ENCODE assay signal across 25 cellular contexts in genomic region chr1:168887381-168887780, GRCh38.
"Had no signal": no experiment of that assay in that cellular context is flagged by ENCODE, and none has a peak within 500 bp of the region (broad histone marks: within the 10 kb centered on the region; RNA-seq: fewer than 3 reads in every experiment).

No MANE protein-coding gene starts in this region.

- H3K4me2 ChIP-seq: hepatocyte had no signal

- H3K27me3 Mint-ChIP-seq: progenitor cell of endocrine pancreas, type B pancreatic cell had no signal

- H3K27me3 ChIP-seq: hepatocyte, ovary, right atrium auricular region, right lobe of liver, stomach, tibial nerve, uterus had no signal

- H3K36me3 Mint-ChIP-seq: memory B cell; naive thymus-derived CD8-positive, alpha-beta T cell; stimulated activated naive B cell treated with anti-CD40 and anti-IgM and Interleukin-4, amounts not matched to agents 10 μg/mL and 1 μg/mL and 100 μg/mL, for 72 hours; type B pancreatic cell had no signal

- H3K27ac ChIP-seq: hepatocyte, left ventricle myocardium inferior, ovary, right atrium auricular region, right lobe of liver, skin epidermis, stomach, thoracic aorta, tibial nerve, uterus had no signal

- DNase-seq: islet precursor cell; left ventricle myocardium inferior; midbrain; mucosa of descending colon; naive thymus-derived CD8-positive, alpha-beta T cell; ovary; right lobe of liver; stimulated activated CD4-positive, alpha-beta T cell treated with anti-CD3 and anti-CD28 coated beads, Interleukin-12 subunit alpha, Interleukin-12 subunit beta, amount 100 ng/mL, for 4 hours; stimulated activated CD4-positive, alpha-beta T cell treated with anti-CD3 and anti-CD28 coated beads, Interleukin-15, amount 100 ng/mL, for 24 hours; stimulated activated CD4-positive, alpha-beta T cell treated with anti-CD3 and anti-CD28 coated beads, Interleukin-2, amount 100 ng/mL, for 24 hours; stimulated activated CD4-positive, alpha-beta T cell treated with anti-CD3 and anti-CD28 coated beads, Interleukin-4, amount 100 ng/mL, for 1 hour; stimulated activated naive B cell treated with anti-CD40 and anti-IgM and Interleukin-4, amounts not matched to agents 10 μg/mL and 1 μg/mL and 100 μg/mL, for 72 hours; stimulated activated naive CD8-positive, alpha-beta T cell treated with anti-CD3 and anti-CD28 coated beads, Interleukin-15, Interleukin-2, amounts not matched to agents 100 U/mL and 50 U/mL, for 24 hours; stomach; uterus had no signal

- H2AFZ ChIP-seq: hepatocyte had no signal

- H3K4me3 Mint-ChIP-seq: memory B cell; naive thymus-derived CD8-positive, alpha-beta T cell; nephron; neural crest cell; stimulated activated naive B cell treated with anti-CD40 and anti-IgM and Interleukin-4, amounts not matched to agents 10 μg/mL and 1 μg/mL and 100 μg/mL, for 72 hours; type B pancreatic cell had no signal

- H3K27ac Mint-ChIP-seq: memory B cell; naive thymus-derived CD8-positive, alpha-beta T cell; nephron; progenitor cell of endocrine pancreas; stimulated activated naive B cell treated with anti-CD40 and anti-IgM and Interleukin-4, amounts not matched to agents 10 μg/mL and 1 μg/mL and 100 μg/mL, for 72 hours; type B pancreatic cell had no signal

- H3K36me3 ChIP-seq: left ventricle myocardium inferior, ovary, right atrium auricular region, right lobe of liver, stomach, thoracic aorta, tibial nerve, uterus had no signal

- H3K9me3 ChIP-seq: mucosa of descending colon, ovary, right lobe of liver, stomach, thoracic aorta, uterus had no signal

- H3K4me1 ChIP-seq: left ventricle myocardium inferior, right atrium auricular region, right lobe of liver, stomach, tibial nerve, uterus had no signal

- H3K4me1 Mint-ChIP-seq: memory B cell; naive thymus-derived CD8-positive, alpha-beta T cell; neural crest cell; stimulated activated naive B cell treated with anti-CD40 and anti-IgM and Interleukin-4, amounts not matched to agents 10 μg/mL and 1 μg/mL and 100 μg/mL, for 72 hours had no signal

- ATAC-seq: mucosa of descending colon; naive thymus-derived CD8-positive, alpha-beta T cell; right lobe of liver; stimulated activated naive B cell treated with anti-CD40 and anti-IgM and Interleukin-4, amounts not matched to agents 10 μg/mL and 1 μg/mL and 100 μg/mL, for 72 hours; stimulated activated naive CD8-positive, alpha-beta T cell treated with anti-CD3 and anti-CD28 coated beads, Interleukin-15, Interleukin-2, amounts not matched to agents 100 U/mL and 50 U/mL, for 24 hours had no signal

- H3K4me3 ChIP-seq: hepatocyte, left ventricle myocardium inferior, mucosa of descending colon, ovary, right atrium auricular region, right lobe of liver, skin epidermis, stomach, thoracic aorta, tibial nerve, uterus had no signal

- H3K79me2 ChIP-seq: hepatocyte had no signal

- H3K9me3 Mint-ChIP-seq: memory B cell, type B pancreatic cell had no signal
